ENCODE assay signal across 12 cellular contexts in the genomic region with DNA sequence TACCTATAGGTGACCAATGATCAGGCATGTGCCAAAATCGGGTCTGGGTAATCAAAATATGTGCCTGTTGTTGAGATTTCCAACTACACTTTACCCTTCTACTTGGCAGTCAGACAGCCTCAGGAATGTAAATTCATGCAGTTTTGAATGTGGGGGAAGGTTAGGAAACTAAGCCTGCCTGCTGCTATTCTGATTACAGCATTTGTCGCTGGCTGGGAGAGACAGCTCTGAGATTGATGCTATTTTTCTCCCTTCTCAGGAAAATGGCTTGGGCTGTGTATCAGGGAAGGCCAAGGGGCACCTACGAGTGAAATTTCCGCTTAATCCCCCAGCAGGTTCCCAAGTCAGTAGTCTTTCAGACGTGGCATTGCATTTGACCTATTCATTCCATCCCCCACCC.
"Had no signal": no experiment of that assay in that cellular context is flagged by ENCODE, and none has a peak within 500 bp of the region (broad histone marks: within the 10 kb centered on the region; RNA-seq: fewer than 3 reads in every experiment).

No MANE protein-coding gene starts in this region.

- DNase-seq: gastrocnemius medialis; lower lobe of right lung; midbrain; naive B cell; stimulated activated CD4-positive, alpha-beta T cell treated with anti-CD3 and anti-CD28 coated beads, Interleukin-1b, Interleukin-23, amount 100 ng/mL, for 48 hours; substantia nigra; SW 1271; trophoblast cell had no signal

- ATAC-seq: activated CD4-positive, CD25-positive, alpha-beta regulatory T cell treated with anti-CD3 and anti-CD28 coated beads, Interleukin-2, amount 50 U/mL, for 24 hours; gastrocnemius medialis; lower lobe of right lung; stimulated activated memory B cell treated with anti-CD40 and anti-IgM and Interleukin-4, amounts not matched to agents 10 μg/mL and 1 μg/mL and 100 μg/mL, for 72 hours had no signal

- H3K27ac ChIP-seq: breast epithelium, gastrocnemius medialis, lower lobe of right lung, right atrium auricular region had no signal
